In the genomic region with DNA sequence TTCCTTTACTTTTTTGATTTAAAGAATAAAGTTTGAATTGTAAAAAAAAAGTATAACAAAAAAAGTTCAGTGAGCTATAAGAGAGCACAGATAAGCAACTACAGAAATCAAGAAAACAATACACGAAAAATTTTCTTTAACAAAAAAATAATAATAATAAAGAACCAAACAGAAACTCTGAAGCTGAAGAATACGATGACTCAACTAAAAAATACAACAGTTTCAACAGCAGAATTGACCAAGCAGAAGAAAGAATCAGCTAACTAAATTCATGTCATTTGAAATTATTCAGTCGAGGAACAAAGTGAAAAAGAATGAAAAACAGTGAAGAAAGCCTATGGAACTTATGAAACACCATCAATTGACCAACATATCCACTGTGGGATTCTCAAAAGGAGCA, we compare ENCODE assay signal across 2 cellular contexts.
TF ChIP-seq lines count a peak whose summit lies in the region.

No MANE protein-coding gene starts in this region.

TF ChIP-seq in HepG2, 621 proteins besides CTCF, POLR2A, EP300 and RAD21 (continued from another document):
- TF ChIP-seq GABPA (IDR thresholded peaks at IDR 0.05; ENCODE audit: low read depth, low read length) (no peak), GABPA (CRISPR knock-in tag; IDR thresholded peaks at IDR 0.05; ENCODE audit: low read depth) (no peak), MAFF (IDR thresholded peaks at IDR 0.05; ENCODE audit: low read depth, low read length) (0 out of 2 replicates have a peak, but pooled peaks have one; percentile 32), ZSCAN25 (CRISPR knock-in tag; IDR thresholded peaks at IDR 0.05) (no peak)

TF ChIP-seq in K562, 482 proteins besides CTCF, POLR2A, EP300 and RAD21 (continued from another document):
- TF ChIP-seq MAFK (IDR thresholded peaks at IDR 0.05; ENCODE audit: low read length) (no peak), C11orf30 (IDR thresholded peaks at IDR 0.05; ENCODE audit: low read depth) (peak; percentile 69), SRSF3 (IDR thresholded peaks at IDR 0.05; ENCODE audit: insufficient read depth, low read length) (no peak)
TF ChIP-seq in K562: peak in this region for 3.
